Comparison of ENCODE assay signal across 32 cellular contexts in genomic region chr20:56944546-56944945, GRCh38.
"Had no signal": no experiment of that assay in that cellular context is flagged by ENCODE, and none has a peak within 500 bp of the region (broad histone marks: within the 10 kb centered on the region; RNA-seq: fewer than 3 reads in every experiment).

No MANE protein-coding gene starts in this region.

- H3K9me3 ChIP-seq: adrenal gland, body of pancreas, esophagus squamous epithelium, heart left ventricle, left lung, mucosa of descending colon, neutrophil, prostate gland, thyroid gland had no signal

- H3K36me3 ChIP-seq: adrenal gland, esophagus squamous epithelium, heart left ventricle, left lung, neutrophil, prostate gland, thyroid gland, WERI-Rb-1 had no signal

- H3K27me3 ChIP-seq: body of pancreas, thyroid gland had no signal

- DNase-seq: activated CD4-positive, alpha-beta T cell treated with anti-CD3 and anti-CD28 coated beads for 48 hours; activated CD4-positive, alpha-beta T cell treated with anti-CD3 and anti-CD28 coated beads, Interleukin-2, amount 50 U/mL, for 48 hours; activated CD8-positive, alpha-beta memory T cell treated with anti-CD3 and anti-CD28 coated beads, Interleukin-2, amount 50 U/mL, for 4 hours; activated effector memory CD4-positive, alpha-beta T cell treated with anti-CD3 and anti-CD28 coated beads, Interleukin-2, amount 50 U/mL, for 16 hours; activated naive CD4-positive, alpha-beta T cell treated with anti-CD3 and anti-CD28 coated beads for 36 hours; activated naive CD8-positive, alpha-beta T cell treated with anti-CD3 and anti-CD28 coated beads for 36 hours; activated T-cell treated with anti-CD3 and anti-CD28 coated beads, Interleukin-2, amount 50 U/mL, for 1 hour; adrenal gland; aorta; dermis blood vessel endothelial cell; effector CD4-positive, alpha-beta T cell; esophagus squamous epithelium; heart left ventricle; left lung; mucosa of descending colon; retina; stimulated activated CD4-positive, alpha-beta T cell treated with anti-CD3 and anti-CD28 coated beads, Interleukin-1b, Interleukin-23, amount 100 ng/mL, for 48 hours; stimulated activated CD4-positive, alpha-beta T cell treated with anti-CD3 and anti-CD28 coated beads, Interleukin-4, amount 100 ng/mL, for 4 hours; stimulated activated CD8-positive, alpha-beta memory T cell treated with anti-CD3 and anti-CD28 coated beads, Interleukin-4, amount 100 ng/mL, for 48 hours; stimulated activated naive CD8-positive, alpha-beta T cell treated with anti-CD3 and anti-CD28 coated beads, Interleukin-15, amount 100 ng/mL, for 72 hours; thyroid gland; WERI-Rb-1 had no signal

- H3K4me1 Mint-ChIP-seq: activated naive CD8-positive, alpha-beta T cell treated with anti-CD3 and anti-CD28 coated beads for 36 hours; stimulated activated memory B cell treated with anti-CD40 and anti-IgM and Interleukin-4, amounts not matched to agents 10 μg/mL and 1 μg/mL and 100 μg/mL, for 72 hours; stimulated activated naive CD8-positive, alpha-beta T cell treated with anti-CD3 and anti-CD28 coated beads, Interleukin-15, amount 100 ng/mL, for 72 hours had no signal

- H3K36me3 Mint-ChIP-seq: activated naive CD8-positive, alpha-beta T cell treated with anti-CD3 and anti-CD28 coated beads for 36 hours; natural killer cell treated with Interleukin-12 subunit alpha and Interleukin-12 subunit beta and Interleukin-15 and Interleukin-18, amount 100 ng/mL, for 72 hours; stimulated activated memory B cell treated with anti-CD40 and anti-IgM and Interleukin-4, amounts not matched to agents 10 μg/mL and 1 μg/mL and 100 μg/mL, for 72 hours had no signal

- H3K27ac ChIP-seq: adrenal gland, body of pancreas, epithelial cell of prostate, esophagus squamous epithelium, heart left ventricle, left lung, neutrophil, prostate gland, thyroid gland, WERI-Rb-1 had no signal

- H3K4me1 ChIP-seq: adrenal gland, body of pancreas, esophagus squamous epithelium, heart left ventricle, left lung, prostate gland, thyroid gland had no signal

- H3K9me3 Mint-ChIP-seq: activated naive CD4-positive, alpha-beta T cell treated with anti-CD3 and anti-CD28 coated beads for 36 hours; activated naive CD8-positive, alpha-beta T cell treated with anti-CD3 and anti-CD28 coated beads for 36 hours; activated T-helper 1 cell treated with anti-CD3 and anti-CD28 coated beads, Interleukin-12 subunit alpha, Interleukin-12 subunit beta, Interleukin-2, Interleukin-4 antibody, amounts not matched to agents 30 ng/mL and 10 ng/mL and 1 ng/mL, durations not matched to agents 14 hours and 24 hours and 36 hours; natural killer cell treated with Interleukin-12 subunit alpha and Interleukin-12 subunit beta and Interleukin-15 and Interleukin-18, amount 100 ng/mL, for 72 hours; stimulated activated naive CD8-positive, alpha-beta T cell treated with anti-CD3 and anti-CD28 coated beads, Interleukin-15, amount 100 ng/mL, for 72 hours had no signal

- H3K4me3 Mint-ChIP-seq: activated naive CD4-positive, alpha-beta T cell treated with anti-CD3 and anti-CD28 coated beads for 36 hours; activated naive CD8-positive, alpha-beta T cell treated with anti-CD3 and anti-CD28 coated beads for 36 hours; activated T-helper 1 cell treated with anti-CD3 and anti-CD28 coated beads, Interleukin-12 subunit alpha, Interleukin-12 subunit beta, Interleukin-2, Interleukin-4 antibody, amounts not matched to agents 30 ng/mL and 10 ng/mL and 1 ng/mL, durations not matched to agents 14 hours and 24 hours and 36 hours; natural killer cell treated with Interleukin-12 subunit alpha and Interleukin-12 subunit beta and Interleukin-15 and Interleukin-18, amount 100 ng/mL, for 72 hours; stimulated activated memory B cell treated with anti-CD40 and anti-IgM and Interleukin-4, amounts not matched to agents 10 μg/mL and 1 μg/mL and 100 μg/mL, for 72 hours; stimulated activated naive CD8-positive, alpha-beta T cell treated with anti-CD3 and anti-CD28 coated beads, Interleukin-15, amount 100 ng/mL, for 72 hours had no signal

- ATAC-seq: activated CD4-positive, CD25-positive, alpha-beta regulatory T cell treated with anti-CD3 and anti-CD28 coated beads, Interleukin-2, amount 50 U/mL, for 24 hours; body of pancreas; heart left ventricle; left lung; mucosa of descending colon; natural killer cell treated with Interleukin-12 subunit alpha and Interleukin-12 subunit beta and Interleukin-15 and Interleukin-18, amount 100 ng/mL, for 72 hours; sciatic nerve; stimulated activated memory B cell treated with anti-CD40 and anti-IgM and Interleukin-4, amounts not matched to agents 10 μg/mL and 1 μg/mL and 100 μg/mL, for 72 hours; stimulated activated naive CD8-positive, alpha-beta T cell treated with anti-CD3 and anti-CD28 coated beads, Interleukin-15, amount 100 ng/mL, for 72 hours had no signal

- H3K27ac Mint-ChIP-seq: activated naive CD4-positive, alpha-beta T cell treated with anti-CD3 and anti-CD28 coated beads for 36 hours; activated naive CD8-positive, alpha-beta T cell treated with anti-CD3 and anti-CD28 coated beads for 36 hours; activated T-helper 1 cell treated with anti-CD3 and anti-CD28 coated beads, Interleukin-12 subunit alpha, Interleukin-12 subunit beta, Interleukin-2, Interleukin-4 antibody, amounts not matched to agents 30 ng/mL and 10 ng/mL and 1 ng/mL, durations not matched to agents 14 hours and 24 hours and 36 hours; natural killer cell treated with Interleukin-12 subunit alpha and Interleukin-12 subunit beta and Interleukin-15 and Interleukin-18, amount 100 ng/mL, for 72 hours; stimulated activated memory B cell treated with anti-CD40 and anti-IgM and Interleukin-4, amounts not matched to agents 10 μg/mL and 1 μg/mL and 100 μg/mL, for 72 hours had no signal

- H3K4me3 ChIP-seq: adrenal gland, body of pancreas, esophagus squamous epithelium, heart left ventricle, left lung, mucosa of descending colon, prostate gland, skin epidermis, thyroid gland had no signal
